Comparison of ENCODE assay signal across 16 cellular contexts in genomic region chr1:231139659-231140650, GRCh38. TPM values are rescaled to one million over a fixed set of nuclear protein-coding genes. Genes with fewer than 3 reads are reported as not detected.
A peak's percentile ranks its signal among the peaks of the same experiment; 100 is the strongest.
DNase-seq lines count a peak whose midpoint lies in the region; ATAC-seq and TF ChIP-seq lines count a peak whose summit lies in the region.
"Had no signal": no experiment of that assay in that cellular context is flagged by ENCODE, and none has a peak within 500 bp of the region (broad histone marks: within the 10 kb centered on the region; RNA-seq: fewer than 3 reads in every experiment).

No MANE protein-coding gene starts in this region.

- H3K18ac ChIP-seq in trophoblast cell (ENCODE audit: low read length) = no peak overlapping the region

- H3K4ac ChIP-seq in trophoblast cell (ENCODE audit: low read depth, low read length) = no peak overlapping the region

- no peak overlapping the region for H2BK5ac ChIP-seq in trophoblast cell (ENCODE audit: low read depth, low read length, poor library complexity)

- no peak overlapping the region for H3K14ac ChIP-seq in trophoblast cell (ENCODE audit: low read length)

- no peaks in the 10 kb centered on the region for H3K36me3 ChIP-seq in Panc1 (ENCODE audit: control insufficient read depth, insufficient read depth, low read length)
- no peaks in the 10 kb centered on the region for H3K36me3 ChIP-seq in trophoblast cell (ENCODE audit: control insufficient read depth in 1 of 2, insufficient read depth in 2 of 2, low read length in 2 of 2)

- H3K4me3 Mint-ChIP-seq in activated naive CD4-positive, alpha-beta T cell treated with anti-CD3 and anti-CD28 coated beads, Interleukin-2, amount 10 ng/mL, durations not matched to agents 7 days and 5 days = no peak overlapping the region
- H3K4me3 Mint-ChIP-seq: activated naive CD4-positive, alpha-beta T cell treated with anti-CD3 and anti-CD28 coated beads, Interleukin-2, amount 50 U/mL, for 24 hours; H9; memory B cell had no signal

- no peak overlapping the region for H3K23ac ChIP-seq in trophoblast cell (ENCODE audit: low read length)

- WGBS in trophoblast cell (ENCODE audit: extremely low coverage, insufficient coverage, insufficient read length) = no CpG with 5 or more reads among the region's 7 CpGs

- H3K4me3 ChIP-seq in Panc1 (ENCODE audit: low read depth in 2 of 2, low read length in 2 of 2) (no peak overlapping the region), trophoblast cell (ENCODE audit: low read depth, low read length) (no peak overlapping the region)

- no peaks in the 10 kb centered on the region for H3K79me1 ChIP-seq in trophoblast cell (ENCODE audit: low read length)

- POLR2A ChIA-PET in Panc1 (lab: Charles Lee) = no interaction called here

- CTCF ChIA-PET in Panc1 (lab: Charles Lee) = no interaction called here
- CTCF ChIA-PET in activated naive CD4-positive, alpha-beta T cell treated with anti-CD3 and anti-CD28 coated beads, Interleukin-2, amount 10 ng/mL, durations not matched to agents 7 days and 5 days (lab: Charles Lee) = no interaction called here

- H3K4me1 Mint-ChIP-seq in activated naive CD4-positive, alpha-beta T cell treated with anti-CD3 and anti-CD28 coated beads, Interleukin-2, amount 10 ng/mL, durations not matched to agents 7 days and 5 days = peaks cover 3% of the 10 kb centered on the region
- H3K4me1 Mint-ChIP-seq: activated naive CD4-positive, alpha-beta T cell treated with anti-CD3 and anti-CD28 coated beads, Interleukin-2, amount 50 U/mL, for 24 hours; H9 had no signal

- peaks cover 12% of the 10 kb centered on the region for H3K27me3 Mint-ChIP-seq in activated naive CD4-positive, alpha-beta T cell treated with anti-CD3 and anti-CD28 coated beads, Interleukin-2, amount 10 ng/mL, durations not matched to agents 7 days and 5 days

- H3K4me2 ChIP-seq in trophoblast cell (ENCODE audit: low read length) = no peak overlapping the region

- no peak overlapping the region for H4K8ac ChIP-seq in trophoblast cell (ENCODE audit: low read depth, low read length)

- no peaks in the 10 kb centered on the region for H3K4me1 ChIP-seq in Panc1 (ENCODE audit: control insufficient read depth, insufficient read depth, low read length)
- H3K4me1 ChIP-seq in trophoblast cell (ENCODE audit: control insufficient read depth in 1 of 2, insufficient read depth in 2 of 2, low read length in 2 of 2) = peaks cover 0 to 9% of the 10 kb centered on the region in 2 experiments

- H3K9me3 ChIP-seq in Panc1 (ENCODE audit: control insufficient read depth, insufficient read depth, low read depth, low read length) (no peaks in the 10 kb centered on the region), trophoblast cell (ENCODE audit: insufficient read depth, low read depth, low read length) (no peaks in the 10 kb centered on the region)

- in situ Hi-C loops in Panc1 (cut with HindIII; ENCODE audit: low pct_unique_long_range_greater_than_20kb, low sequenced_read_pairs) = no loop called here

- H4K12ac ChIP-seq in trophoblast cell (ENCODE audit: low read depth, low read length) = no peak overlapping the region

- DNase-seq in EH (ENCODE audit: low read depth) (peak; percentile 99), Panc1 (ENCODE audit: low read depth, low spot score) (no peak), epithelial cell of prostate (ENCODE audit: low read depth, low spot score) (peak; percentile 34), trophoblast cell (peak; percentile 94 to 95)
- DNase-seq in activated naive CD4-positive, alpha-beta T cell treated with anti-CD3 and anti-CD28 coated beads, Interleukin-2, amount 10 ng/mL, durations not matched to agents 7 days and 5 days = no peak
- DNase-seq: activated CD4-positive, CD25-positive, alpha-beta regulatory T cell treated with anti-CD3 and anti-CD28 coated beads, Interleukin-2, amount 50 U/mL, for 72 hours; H9; NCI-H1092 treated with DMSO at 0.1 percent for 48 hours; stimulated activated CD4-positive, alpha-beta T cell treated with anti-CD3 and anti-CD28 coated beads, Interleukin-12 subunit alpha, Interleukin-12 subunit beta, amount 100 ng/mL, for 4 hours; stimulated activated naive CD4-positive, alpha-beta T cell treated with Interleukin-2 at 50 U/mL for 16 hours had no signal

- intact Hi-C loops in Panc1 (cut with micrococcal nuclease; ENCODE audit: unreplicated experiment) = no loop called here

- no peak overlapping the region for H2BK120ac ChIP-seq in trophoblast cell (ENCODE audit: insufficient read depth, low read length, poor library complexity)

- no peaks in the 10 kb centered on the region for H3K79me2 ChIP-seq in trophoblast cell (ENCODE audit: control insufficient read depth, insufficient read depth, low read length, poor library complexity)

- H3K27ac Mint-ChIP-seq in activated naive CD4-positive, alpha-beta T cell treated with anti-CD3 and anti-CD28 coated beads, Interleukin-2, amount 10 ng/mL, durations not matched to agents 7 days and 5 days = no peak overlapping the region
- H3K27ac Mint-ChIP-seq: activated naive CD4-positive, alpha-beta T cell treated with anti-CD3 and anti-CD28 coated beads, Interleukin-2, amount 50 U/mL, for 24 hours; H9; memory B cell had no signal

- ATAC-seq in Panc1 (peak; percentile 83), GM18867 (IDR thresholded peaks at IDR 0.05; ENCODE audit: unreplicated experiment) (no peak), GM19035 (IDR thresholded peaks at IDR 0.05; ENCODE audit: unreplicated experiment) (no peak), HG03159 (IDR thresholded peaks at IDR 0.05; ENCODE audit: unreplicated experiment) (no peak)

- no peak overlapping the region for H2BK12ac ChIP-seq in trophoblast cell (ENCODE audit: low read length)

- H3K9me3 Mint-ChIP-seq in activated naive CD4-positive, alpha-beta T cell treated with anti-CD3 and anti-CD28 coated beads, Interleukin-2, amount 10 ng/mL, durations not matched to agents 7 days and 5 days = no peaks in the 10 kb centered on the region
- H3K9me3 Mint-ChIP-seq: activated naive CD4-positive, alpha-beta T cell treated with anti-CD3 and anti-CD28 coated beads, Interleukin-2, amount 50 U/mL, for 24 hours; H9; memory B cell had no signal

- no peak overlapping the region for H4K91ac ChIP-seq in trophoblast cell (ENCODE audit: low read depth, low read length)

- H3K9ac ChIP-seq in trophoblast cell (ENCODE audit: low read length) = no peak overlapping the region

- H2AK5ac ChIP-seq in trophoblast cell (ENCODE audit: low read length) = no peak overlapping the region

- no peak overlapping the region for H2AFZ ChIP-seq in trophoblast cell (ENCODE audit: insufficient read depth, low read length, poor library complexity)

- H3K27ac ChIP-seq in Panc1 (ENCODE audit: low read length) (no peak overlapping the region), epithelial cell of prostate (no peak overlapping the region), trophoblast cell (ENCODE audit: low read depth, low read length) (peak overlapping the region; percentile 38)

- no peaks in the 10 kb centered on the region for H3K36me3 Mint-ChIP-seq in activated naive CD4-positive, alpha-beta T cell treated with anti-CD3 and anti-CD28 coated beads, Interleukin-2, amount 10 ng/mL, durations not matched to agents 7 days and 5 days
- H3K36me3 Mint-ChIP-seq: activated naive CD4-positive, alpha-beta T cell treated with anti-CD3 and anti-CD28 coated beads, Interleukin-2, amount 50 U/mL, for 24 hours had no signal

- no peaks in the 10 kb centered on the region for H3K27me3 ChIP-seq in Panc1 (ENCODE audit: control insufficient read depth, insufficient read depth, low read length)
- no peaks in the 10 kb centered on the region for H3K27me3 ChIP-seq in trophoblast cell (ENCODE audit: insufficient read depth, low read length)

- no TSS peak for BruUV-seq in Panc1 (replicated peaks; lab: Mats Ljungman, UMichigan)

- TF ChIP-seq CTCF in Panc1 (IDR thresholded peaks at IDR 0.05) = no peak

RNA-seq across cellular contexts. Expression of gene TRIM67, which starts 21.9 kb away (rescaled TPM):
- 0.08 TPM for total RNA-seq in Panc1 (2021; ENCODE audit: unreplicated experiment)
- polyA plus RNA-seq in Panc1 (2012; ENCODE audit: insufficient read length) = 0.02 TPM
- polyA plus RNA-seq in trophoblast cell (2013) = 0.08 and 0.10 TPM in 2 replicates
- total RNA-seq: esophagus mucosa, H9 had no signal

Comparison
In these comparisons a context has a peak if more than half of its experiments do, and no peak if none do; other contexts are left out.
1. DNase-seq: peak in EH (single experiment), epithelial cell of prostate (single experiment) and trophoblast cell (2 of 2); none in Panc1 (single experiment) and activated naive CD4-positive, alpha-beta T cell treated with anti-CD3 and anti-CD28 coated beads, Interleukin-2, amount 10 ng/mL, durations not matched to agents 7 days and 5 days (single experiment).